Comparison of ENCODE assay signal across 11 cellular contexts in genomic region chr7:135758531-135758932, GRCh38. TPM values are rescaled to one million over a fixed set of nuclear protein-coding genes. Genes with fewer than 3 reads are reported as not detected.
DNase-seq lines count a peak whose midpoint lies in the region; ATAC-seq and TF ChIP-seq lines count a peak whose summit lies in the region.
"Had no signal": no experiment of that assay in that cellular context is flagged by ENCODE, and none has a peak within 500 bp of the region (broad histone marks: within the 10 kb centered on the region; RNA-seq: fewer than 3 reads in every experiment).

No MANE protein-coding gene starts in this region.

- no peak overlapping the region for H3K27ac ChIP-seq in A673 (ENCODE audit: low read depth, low read length, poor library complexity, severe bottlenecking)

- POLR2A ChIA-PET in A673 (lab: Charles Lee; ENCODE audit: low non-redundant PET), result no interaction called here

- no peaks in the 10 kb centered on the region for H3K9me3 ChIP-seq in A673 (ENCODE audit: low read depth, low read length, poor library complexity, severe bottlenecking)

- peaks cover 20% of the 10 kb centered on the region for H3K27me3 ChIP-seq in A673 (replicated peaks; ENCODE audit: insufficient read depth, low read depth, low read length, poor library complexity)

- peak; percentile 42 for DNase-seq in HT1080 (ENCODE audit: low read depth)
- DNase-seq in choroid plexus epithelial cell (ENCODE audit: low read depth), result peak; percentile 74
- no peak for DNase-seq in left lobe of liver (ENCODE audit: low spot score)
- peak; percentile 31 for DNase-seq in stromal cell of bone marrow (ENCODE audit: low read depth)
- DNase-seq in A673 (ENCODE audit: low spot score), result no peak
- DNase-seq in NCI-H510A (lab: John Stamatoyannopoulos, UW), result no peak
- DNase-seq in activated CD4-positive, alpha-beta T cell treated with anti-CD3 and anti-CD28 coated beads, Interleukin-2, amount 50 U/mL, for 48 hours, result no peak
- DNase-seq: DMS79 treated with DMSO at 0.1 percent for 48 hours, NCI-H1092, SIG-M5 had no signal

- BruUV-seq in A673 (replicated peaks; lab: Mats Ljungman, UMichigan), result no TSS peak

- CTCF ChIA-PET in A673 (lab: Charles Lee), result no interaction called here

- TF ChIP-seq CTCF in choroid plexus epithelial cell (conservative IDR thresholded peaks at IDR 0.05; ENCODE audit: low read depth, low read length) (no peak), A673 (conservative IDR thresholded peaks at IDR 0.05; ENCODE audit: low read depth, low read length) (no peak)

- H3K4me1 ChIP-seq in A673 (ENCODE audit: insufficient read depth, low read length, poor library complexity, severe bottlenecking), result no peaks in the 10 kb centered on the region

- intact Hi-C loops in A673 (cut with micrococcal nuclease; ENCODE audit: unreplicated experiment), result no loop called here

- H3K4me3 ChIP-seq in choroid plexus epithelial cell (ENCODE audit: low read depth, low read length) (peak overlapping the region; percentile 15), A673 (ENCODE audit: low read depth, low read length, poor library complexity, severe bottlenecking) (no peak overlapping the region)

- peak; percentile 16 for ATAC-seq in left lobe of liver
- ATAC-seq in HG03095 (IDR thresholded peaks at IDR 0.05; ENCODE audit: unreplicated experiment), result no peak

- H3K36me3 ChIP-seq in A673 (ENCODE audit: insufficient read depth, low read length, poor library complexity, severe bottlenecking), result no peaks in the 10 kb centered on the region

RNA-seq across cellular contexts. Expression of gene FAM180A, which starts 9.9 kb away (rescaled TPM):
- not detected in 2 replicates for total RNA-seq in HT1080 (2014; rRNA removed; shearing (Covaris generic))
- polyA plus RNA-seq in HT1080 (2015; cell fraction: cytosol; rRNA removed), result 0.20 and 0.43 TPM in 2 replicates
- polyA plus RNA-seq in HT1080 (2015; cell fraction: nucleus; rRNA removed), result 0.45 TPM in 1 of 2 replicates, not detected in the other
- total RNA-seq in left lobe of liver (4.8 TPM), A673 (2021) (not detected in 2 replicates)

RNA-seq across cellular contexts. Expression of gene SLC13A4, which starts 30.5 kb away (rescaled TPM):
- total RNA-seq in HT1080 (2014; rRNA removed; shearing (Covaris generic)), result not detected in 2 replicates
- polyA plus RNA-seq in HT1080 (2015; cell fraction: cytosol; rRNA removed), result not detected in 2 replicates
- polyA plus RNA-seq in HT1080 (2015; cell fraction: nucleus; rRNA removed), result 0.03 TPM in 1 of 2 replicates, not detected in the other
- total RNA-seq in left lobe of liver (0.35 TPM), A673 (2021) (not detected in 2 replicates)

Comparison
In these comparisons a context has a peak if more than half of its experiments do, and no peak if none do; other contexts are left out.
1. DNase-seq: peak in HT1080 (single experiment), choroid plexus epithelial cell (single experiment) and stromal cell of bone marrow (single experiment); none in left lobe of liver (single experiment), A673 (single experiment), NCI-H510A (single experiment) and activated CD4-positive, alpha-beta T cell treated with anti-CD3 and anti-CD28 coated beads, Interleukin-2, amount 50 U/mL, for 48 hours (0 of 2).